ENCODE assay signal across 1 cellular context in the genomic region with DNA sequence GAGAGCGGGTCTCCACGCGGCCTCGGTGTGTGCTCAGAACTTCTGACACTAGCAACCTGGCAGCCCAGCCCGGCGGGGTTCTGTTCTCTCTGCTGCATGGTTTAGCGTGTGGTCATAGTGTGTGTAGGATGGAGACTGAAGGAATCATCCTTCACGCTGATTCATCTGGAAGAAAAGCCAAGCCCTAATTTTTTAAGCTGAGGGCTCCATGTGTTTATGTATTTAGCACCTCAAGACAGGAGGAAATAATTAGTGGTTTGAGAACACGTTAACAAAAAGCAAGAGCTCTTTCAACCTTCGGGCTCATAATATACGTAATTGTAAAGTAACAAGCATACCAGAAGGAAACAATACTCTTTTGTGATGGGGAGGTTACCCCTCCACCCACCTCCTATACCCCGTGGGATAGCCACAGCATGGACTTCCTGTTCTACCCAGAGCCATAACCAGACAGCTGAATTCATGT.
TF ChIP-seq lines count a peak whose summit lies in the region.

No MANE protein-coding gene starts in this region.

TF ChIP-seq in GM23338, 12 proteins besides CTCF, POLR2A, EP300 and RAD21 (continued from another document):
- TF ChIP-seq, protein P1, sequence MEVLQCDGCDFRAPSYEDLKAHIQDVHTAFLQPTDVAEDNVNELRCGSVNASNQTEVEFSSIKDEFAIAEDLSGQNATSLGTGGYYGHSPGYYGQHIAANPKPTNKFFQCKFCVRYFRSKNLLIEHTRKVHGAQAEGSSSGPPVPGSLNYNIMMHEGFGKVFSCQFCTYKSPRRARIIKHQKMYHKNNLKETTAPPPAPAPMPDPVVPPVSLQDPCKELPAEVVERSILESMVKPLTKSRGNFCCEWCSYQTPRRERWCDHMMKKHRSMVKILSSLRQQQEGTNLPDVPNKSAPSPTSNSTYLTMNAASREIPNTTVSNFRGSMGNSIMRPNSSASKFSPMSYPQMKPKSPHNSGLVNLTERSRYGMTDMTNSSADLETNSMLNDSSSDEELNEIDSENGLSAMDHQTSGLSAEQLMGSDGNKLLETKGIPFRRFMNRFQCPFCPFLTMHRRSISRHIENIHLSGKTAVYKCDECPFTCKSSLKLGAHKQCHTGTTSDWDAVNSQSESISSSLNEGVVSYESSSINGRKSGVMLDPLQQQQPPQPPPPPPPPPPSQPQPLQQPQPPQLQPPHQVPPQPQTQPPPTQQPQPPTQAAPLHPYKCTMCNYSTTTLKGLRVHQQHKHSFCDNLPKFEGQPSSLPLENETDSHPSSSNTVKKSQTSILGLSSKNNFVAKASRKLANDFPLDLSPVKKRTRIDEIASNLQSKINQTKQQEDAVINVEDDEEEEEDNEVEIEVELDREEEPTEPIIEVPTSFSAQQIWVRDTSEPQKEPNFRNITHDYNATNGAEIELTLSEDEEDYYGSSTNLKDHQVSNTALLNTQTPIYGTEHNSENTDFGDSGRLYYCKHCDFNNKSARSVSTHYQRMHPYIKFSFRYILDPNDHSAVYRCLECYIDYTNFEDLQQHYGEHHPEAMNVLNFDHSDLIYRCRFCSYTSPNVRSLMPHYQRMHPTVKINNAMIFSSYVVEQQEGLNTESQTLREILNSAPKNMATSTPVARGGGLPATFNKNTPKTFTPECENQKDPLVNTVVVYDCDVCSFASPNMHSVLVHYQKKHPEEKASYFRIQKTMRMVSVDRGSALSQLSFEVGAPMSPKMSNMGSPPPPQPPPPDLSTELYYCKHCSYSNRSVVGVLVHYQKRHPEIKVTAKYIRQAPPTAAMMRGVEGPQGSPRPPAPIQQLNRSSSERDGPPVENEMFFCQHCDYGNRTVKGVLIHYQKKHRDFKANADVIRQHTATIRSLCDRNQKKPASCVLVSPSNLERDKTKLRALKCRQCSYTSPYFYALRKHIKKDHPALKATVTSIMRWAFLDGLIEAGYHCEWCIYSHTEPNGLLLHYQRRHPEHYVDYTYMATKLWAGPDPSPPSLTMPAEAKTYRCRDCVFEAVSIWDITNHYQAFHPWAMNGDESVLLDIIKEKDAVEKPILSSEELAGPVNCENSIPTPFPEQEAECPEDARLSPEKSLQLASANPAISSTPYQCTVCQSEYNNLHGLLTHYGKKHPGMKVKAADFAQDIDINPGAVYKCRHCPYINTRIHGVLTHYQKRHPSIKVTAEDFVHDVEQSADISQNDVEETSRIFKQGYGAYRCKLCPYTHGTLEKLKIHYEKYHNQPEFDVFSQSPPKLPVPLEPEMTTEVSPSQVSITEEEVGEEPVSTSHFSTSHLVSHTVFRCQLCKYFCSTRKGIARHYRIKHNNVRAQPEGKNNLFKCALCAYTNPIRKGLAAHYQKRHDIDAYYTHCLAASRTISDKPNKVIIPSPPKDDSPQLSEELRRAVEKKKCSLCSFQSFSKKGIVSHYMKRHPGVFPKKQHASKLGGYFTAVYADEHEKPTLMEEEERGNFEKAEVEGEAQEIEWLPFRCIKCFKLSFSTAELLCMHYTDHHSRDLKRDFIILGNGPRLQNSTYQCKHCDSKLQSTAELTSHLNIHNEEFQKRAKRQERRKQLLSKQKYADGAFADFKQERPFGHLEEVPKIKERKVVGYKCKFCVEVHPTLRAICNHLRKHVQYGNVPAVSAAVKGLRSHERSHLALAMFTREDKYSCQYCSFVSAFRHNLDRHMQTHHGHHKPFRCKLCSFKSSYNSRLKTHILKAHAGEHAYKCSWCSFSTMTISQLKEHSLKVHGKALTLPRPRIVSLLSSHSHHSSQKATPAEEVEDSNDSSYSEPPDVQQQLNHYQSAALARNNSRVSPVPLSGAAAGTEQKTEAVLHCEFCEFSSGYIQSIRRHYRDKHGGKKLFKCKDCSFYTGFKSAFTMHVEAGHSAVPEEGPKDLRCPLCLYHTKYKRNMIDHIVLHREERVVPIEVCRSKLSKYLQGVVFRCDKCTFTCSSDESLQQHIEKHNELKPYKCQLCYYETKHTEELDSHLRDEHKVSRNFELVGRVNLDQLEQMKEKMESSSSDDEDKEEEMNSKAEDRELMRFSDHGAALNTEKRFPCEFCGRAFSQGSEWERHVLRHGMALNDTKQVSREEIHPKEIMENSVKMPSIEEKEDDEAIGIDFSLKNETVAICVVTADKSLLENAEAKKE (CRISPR knock-in tag; IDR thresholded peaks at IDR 0.05) = no peak
- TF ChIP-seq ZNF114 (CRISPR knock-in tag; IDR thresholded peaks at IDR 0.05) (no peak), STAT1 (IDR thresholded peaks at IDR 0.05; ENCODE audit: unreplicated experiment) (no peak), REST (IDR thresholded peaks at IDR 0.05; ENCODE audit: unreplicated experiment) (no peak), CREB1 (CRISPR knock-in tag; IDR thresholded peaks at IDR 0.05; ENCODE audit: low read depth) (no peak), POLR2AphosphoS5 (IDR thresholded peaks at IDR 0.05; ENCODE audit: low read depth) (no peak), EZH2phosphoT487 (IDR thresholded peaks at IDR 0.05; ENCODE audit: unreplicated experiment) (no peak), ETS1 (IDR thresholded peaks at IDR 0.05) (no peak), NANOG (IDR thresholded peaks at IDR 0.05; ENCODE audit: borderline replicate concordance) (no peak), ZNF331 (CRISPR knock-in tag; IDR thresholded peaks at IDR 0.05; ENCODE audit: low read depth) (no peak), EZH2 (IDR thresholded peaks at IDR 0.05; ENCODE audit: low read depth, unreplicated experiment) (no peak)
TF ChIP-seq in GM23338: peak in this region for 0.
